ENCODE assay signal across 7 cellular contexts in genomic region chr19:14023404-14024235, GRCh38. TPM values are rescaled to one million over a fixed set of nuclear protein-coding genes. Genes with fewer than 3 reads are reported as not detected.
A peak's percentile ranks its signal among the peaks of the same experiment; 100 is the strongest.
DNase-seq lines count a peak whose midpoint lies in the region; ATAC-seq, FAIRE-seq and TF ChIP-seq lines count a peak whose summit lies in the region.
"Had no signal": no experiment of that assay in that cellular context is flagged by ENCODE, and none has a peak within 500 bp of the region (broad histone marks: within the 10 kb centered on the region; RNA-seq: fewer than 3 reads in every experiment).

No MANE protein-coding gene starts in this region.

- no peak overlapping the region for H3K27ac ChIP-seq in CD8-positive, alpha-beta T cell (ENCODE audit: low read depth, low read length)
- H3K27ac ChIP-seq: uterus had no signal

- no peak for ATAC-seq in CD8-positive, alpha-beta T cell
- no peak for ATAC-seq in HG02970 (IDR thresholded peaks at IDR 0.05; ENCODE audit: low FRiP score, unreplicated experiment)

- DNase-seq in GM10248 (ENCODE audit: extremely low spot score): no peak
- peak; percentile 75 for DNase-seq in NOMO-1 treated with dmso at 0.1 percent for 144 hours (lab: John Stamatoyannopoulos, UW; ENCODE audit: unreplicated experiment)
- peak; percentile 27 for DNase-seq in fibroblast of peridontal ligament (ENCODE audit: extremely low read depth)
- peak; percentile 39 for DNase-seq in urothelium cell line (ENCODE audit: low spot score)
- no peak for DNase-seq in CD8-positive, alpha-beta T cell

- intact Hi-C loops in CD8-positive, alpha-beta T cell (cut with DNase I, micrococcal nuclease): no loop called here

- H3K36me3 ChIP-seq in CD8-positive, alpha-beta T cell (ENCODE audit: insufficient read depth, low read length): no peaks in the 10 kb centered on the region
- H3K36me3 ChIP-seq: uterus had no signal

- no peaks in the 10 kb centered on the region for H3K9me3 Mint-ChIP-seq in CD8-positive, alpha-beta T cell

- H3K36me3 Mint-ChIP-seq in CD8-positive, alpha-beta T cell: no peaks in the 10 kb centered on the region

- H3K9me3 ChIP-seq in CD8-positive, alpha-beta T cell (ENCODE audit: low read length): no peaks in the 10 kb centered on the region
- H3K9me3 ChIP-seq: uterus had no signal

- POLR2A ChIA-PET in GM10248 (lab: Yijun Ruan, JAX): no interaction called here
- POLR2A ChIA-PET in CD8-positive, alpha-beta T cell (lab: Charles Lee): no interaction called here

- no peak overlapping the region for H3K4me3 Mint-ChIP-seq in CD8-positive, alpha-beta T cell

- peak; percentile 32 for TF ChIP-seq CTCF in GM10248 (IDR thresholded peaks at IDR 0.05; ENCODE audit: control extremely low read depth, extremely low read depth, low read depth, missing control alignments)
- no peak for TF ChIP-seq CTCF in CD8-positive, alpha-beta T cell (IDR thresholded peaks at IDR 0.05)

- H3K4me1 Mint-ChIP-seq in CD8-positive, alpha-beta T cell (ENCODE audit: low read depth): peaks cover 2% of the 10 kb centered on the region

- CTCF ChIA-PET in GM10248 (lab: Yijun Ruan, JAX): interaction anchor here (0.8 to 6.0 kb wide), 5 partner anchors 8 to 121 kb away, joined by 3 to 25 read pairs (median 3); partner anchors contain the start of gene IL27RA
- CTCF ChIA-PET in CD8-positive, alpha-beta T cell (lab: Charles Lee): interaction anchor here (1.6 kb wide), 1 partner anchor 8 kb away, joined by 4 read pairs; the partner anchor contains the start of gene IL27RA

- no peak overlapping the region for H3K4me3 ChIP-seq in CD8-positive, alpha-beta T cell (ENCODE audit: low read depth, low read length)
- H3K4me3 ChIP-seq: uterus had no signal

- no peaks in the 10 kb centered on the region for H3K4me1 ChIP-seq in CD8-positive, alpha-beta T cell (ENCODE audit: insufficient read depth, low read length)
- H3K4me1 ChIP-seq: uterus had no signal

- H3K27ac Mint-ChIP-seq in CD8-positive, alpha-beta T cell: no peak overlapping the region

- H3K27me3 ChIP-seq in CD8-positive, alpha-beta T cell (ENCODE audit: insufficient read depth, low read length): no peaks in the 10 kb centered on the region
- H3K27me3 ChIP-seq: uterus had no signal

- no peaks in the 10 kb centered on the region for H3K27me3 Mint-ChIP-seq in CD8-positive, alpha-beta T cell (ENCODE audit: low read depth)

- no peak for FAIRE-seq in urothelium cell line (lab: Jason Lieb, UNC)

RNA-seq across cellular contexts. Expression of gene RLN3, which starts 4.3 kb away (rescaled TPM):
- not detected for total RNA-seq in CD8-positive, alpha-beta T cell
- total RNA-seq: uterus had no signal

RNA-seq across cellular contexts. Expression of gene IL27RA, which starts 7.9 kb away (rescaled TPM):
- total RNA-seq in CD8-positive, alpha-beta T cell: 10 to 100 TPM; 25.4 to 25.7 TPM

RNA-seq across cellular contexts. Expression of gene RFX1, which starts 17.5 kb away (rescaled TPM):
- total RNA-seq in CD8-positive, alpha-beta T cell: 10 to 100 TPM; 11.2 to 13.0 TPM

RNA-seq across cellular contexts. Expression of gene PALM3, which starts 38.3 kb away (rescaled TPM):
- total RNA-seq in CD8-positive, alpha-beta T cell: not detected

RNA-seq across cellular contexts. Expression of gene MISP3, which starts 49.0 kb away (rescaled TPM):
- total RNA-seq in CD8-positive, alpha-beta T cell: under 1 TPM; 0.25 to 0.41 TPM

Comparison
In these comparisons a context has a peak if more than half of its experiments do, and no peak if none do; other contexts are left out.
1. DNase-seq: peak in NOMO-1 treated with dmso at 0.1 percent for 144 hours (single experiment), fibroblast of peridontal ligament (single experiment) and urothelium cell line (single experiment); none in GM10248 (single experiment) and CD8-positive, alpha-beta T cell (0 of 7).